ENCODE assay signal across 9 cellular contexts in genomic region chrX:87465757-87466156, GRCh38. TPM values are rescaled to one million over a fixed set of nuclear protein-coding genes. Genes with fewer than 3 reads are reported as not detected.
"Had no signal": no experiment of that assay in that cellular context is flagged by ENCODE, and none has a peak within 500 bp of the region (broad histone marks: within the 10 kb centered on the region; RNA-seq: fewer than 3 reads in every experiment).

No MANE protein-coding gene starts in this region.

RNA-seq across cellular contexts. Expression of gene KLHL4, which starts 51.8 kb away (rescaled TPM):
- total RNA-seq: activated B cell treated with CpG ODN at 0.5 μM for 24 hours; activated CD4-positive, alpha-beta T cell treated with anti-CD3 and anti-CD28 coated beads for 36 hours; activated CD4-positive, alpha-beta T cell treated with anti-CD3 and anti-CD28 coated beads, Interleukin-2, amount 10 ng/mL, durations not matched to agents 24 days and 14 days; activated CD4-positive, alpha-beta T cell treated with anti-CD3 and anti-CD28 coated beads, Interleukin-2, amount 10 ng/mL, durations not matched to agents 7 days and 5 days; activated CD8-positive, alpha-beta T cell treated with anti-CD3 and anti-CD28 coated beads for 36 hours; activated CD8-positive, alpha-beta T cell treated with anti-CD3 and anti-CD28 coated beads, Interleukin-2, amount 10 ng/mL, durations not matched to agents 7 days and 5 days; T-helper 1 cell treated with Interleukin-12 subunit alpha and Interleukin-12 subunit beta and Interleukin-4 antibody, amounts not matched to agents 30 ng/mL and 1 ng/mL, for 36 hours; T-helper 17 cell; T-helper 2 cell treated with Interferon-gamma antibody and Interleukin-4, amounts not matched to agents 100 ng/mL and 5 ng/mL, for 36 hours had no signal
